Comparison of ENCODE assay signal across 11 cellular contexts in the genomic region with DNA sequence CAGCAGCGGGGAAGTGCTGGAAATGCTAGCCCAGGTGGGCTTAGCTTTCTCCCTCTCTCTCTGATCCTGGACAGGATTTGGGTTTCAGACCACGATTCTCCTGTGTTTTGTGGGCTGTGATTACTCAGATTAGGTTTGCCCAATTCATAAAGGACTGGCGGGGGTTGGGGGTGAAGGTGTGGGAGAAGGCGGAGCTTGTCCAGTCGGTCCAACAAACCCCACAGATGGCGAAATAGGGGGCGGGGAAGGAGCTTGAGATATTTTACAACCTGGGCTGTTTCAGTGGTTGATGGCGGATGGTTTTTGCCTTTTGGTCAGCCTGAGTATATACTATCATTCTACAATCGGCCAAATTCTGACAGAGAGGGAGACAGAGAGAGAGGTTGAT. TPM values are rescaled to one million over a fixed set of nuclear protein-coding genes. Genes with fewer than 3 reads are reported as not detected.
DNase-seq lines count a peak whose midpoint lies in the region; ATAC-seq, FAIRE-seq and TF ChIP-seq lines count a peak whose summit lies in the region.
"Had no signal": no experiment of that assay in that cellular context is flagged by ENCODE, and none has a peak within 500 bp of the region (broad histone marks: within the 10 kb centered on the region; RNA-seq: fewer than 3 reads in every experiment).

No MANE protein-coding gene starts in this region.

- no peaks in the 10 kb centered on the region for H3K27me3 ChIP-seq in H7 (ENCODE audit: control insufficient read depth, insufficient read depth, low read length)
- no peaks in the 10 kb centered on the region for H3K27me3 ChIP-seq in NT2/D1 (ENCODE audit: insufficient read depth, insufficient read length)
- no peaks in the 10 kb centered on the region for H3K27me3 ChIP-seq in fibroblast of lung (ENCODE audit: control insufficient read depth, insufficient read depth, low read length)

- no peak for FAIRE-seq in GM12892 (lab: Jason Lieb, UNC)

- no peaks in the 10 kb centered on the region for H4K20me1 ChIP-seq in fibroblast of lung (ENCODE audit: control insufficient read depth, extremely low read depth, insufficient read depth, low read length)

- H3K4me3 ChIP-seq in H7 (ENCODE audit: insufficient read depth, low read depth, low read length) = peak overlapping the region; percentile 41
- peak overlapping the region; percentile 32 for H3K4me3 ChIP-seq in NT2/D1 (ENCODE audit: insufficient read length, low read depth)
- H3K4me3 ChIP-seq in fibroblast of lung (replicated peaks in 1 of 4; ENCODE audit: control extremely low read depth in 1 of 4, insufficient read depth in 1 of 4, low read depth in 3 of 4, low read length in 4 of 4) = peak overlapping the region in 1 of 4 experiments; percentile 10
- peak overlapping the region; percentile 51 for H3K4me3 ChIP-seq in retinal pigment epithelial cell (ENCODE audit: low read length)

- TF ChIP-seq POLR2A in GM12892 (IDR thresholded peaks at IDR 0.05; ENCODE audit: low read depth, low read length) = no peak

- peak overlapping the region; percentile 20 for H2AFZ ChIP-seq in fibroblast of lung (ENCODE audit: low read length)

- TF ChIP-seq CTCF in fibroblast of lung (conservative IDR thresholded peaks at IDR 0.05 in 1 of 2, IDR thresholded peaks at IDR 0.05 in 1 of 2; ENCODE audit: low read depth in 1 of 2, low read length in 2 of 2) = no peak
- TF ChIP-seq CTCF in retinal pigment epithelial cell (conservative IDR thresholded peaks at IDR 0.05; ENCODE audit: low read depth, low read length) = no peak

- H3K4me2 ChIP-seq in fibroblast of lung (ENCODE audit: extremely low read depth, insufficient read depth, low read length) = no peak overlapping the region

- H3K27ac ChIP-seq in fibroblast of lung (ENCODE audit: insufficient read depth, low read length) = no peak overlapping the region

- no peaks in the 10 kb centered on the region for H3K9me3 ChIP-seq in NT2/D1 (ENCODE audit: insufficient read depth, low read length)
- no peaks in the 10 kb centered on the region for H3K9me3 ChIP-seq in fibroblast of lung (ENCODE audit: control insufficient read depth, insufficient read depth, low read depth, low read length)

- H3K4me1 ChIP-seq in NT2/D1 (ENCODE audit: insufficient read depth, insufficient read length) (no peaks in the 10 kb centered on the region), fibroblast of lung (ENCODE audit: control insufficient read depth, extremely low read depth, insufficient read depth, low read length) (peaks cover 2% of the 10 kb centered on the region)

- ATAC-seq in HG03565 (IDR thresholded peaks at IDR 0.05; ENCODE audit: unreplicated experiment) = no peak

- DNase-seq in H7 (peak; percentile 49), NT2/D1 (ENCODE audit: low read depth, low spot score) (no peak), fibroblast of lung (ENCODE audit: low read depth in 2 of 2) (no peak), retinal pigment epithelial cell (ENCODE audit: low read depth) (no peak), NCI-H2171 (lab: John Stamatoyannopoulos, UW) (no peak), GM12892 (ENCODE audit: insufficient read length) (no peak)
- DNase-seq in activated CD4-positive, alpha-beta T cell treated with anti-CD3 and anti-CD28 coated beads, Interleukin-2, amount 50 U/mL, for 1 hour = no peak
- DNase-seq: dermis blood vessel endothelial cell, IMR-90, T-helper 9 cell had no signal

- no peaks in the 10 kb centered on the region for H3K36me3 ChIP-seq in H7 (replicated peaks; ENCODE audit: control insufficient read depth, insufficient read depth, low read length)
- H3K36me3 ChIP-seq in NT2/D1 (ENCODE audit: insufficient read depth, insufficient read length, low read length) = no peaks in the 10 kb centered on the region
- H3K36me3 ChIP-seq in fibroblast of lung (ENCODE audit: control insufficient read depth, insufficient read depth, low read length) = no peaks in the 10 kb centered on the region

- H3K79me2 ChIP-seq in fibroblast of lung (ENCODE audit: control insufficient read depth, insufficient read depth, low read length) = no peaks in the 10 kb centered on the region

- H3K9ac ChIP-seq in NT2/D1 (ENCODE audit: insufficient read length, low read depth) = peak overlapping the region; percentile 70
- no peak overlapping the region for H3K9ac ChIP-seq in fibroblast of lung (ENCODE audit: insufficient read depth, low read length)

RNA-seq across cellular contexts. Expression of a gene that starts 35.2 kb away (rescaled TPM):
- total RNA-seq in H7 (2014; rRNA removed; shearing (Covaris generic)) = 21.2 and 24.2 TPM in 2 replicates
- 1.7 and 2.6 TPM in 2 replicates for total RNA-seq in fibroblast of lung
- 0.03 and 0.48 TPM in 2 replicates for polyA plus RNA-seq in fibroblast of lung
- polyA plus RNA-seq in fibroblast of lung (2012) = 0.23 TPM in 1 of 2 replicates, not detected in the other
- polyA minus RNA-seq in fibroblast of lung (ENCODE audit: low replicate concordance) = 0.79 TPM in 1 of 2 replicates, not detected in the other
- polyA plus RNA-seq in GM12892 (2012; ENCODE audit: missing spikeins) = not detected
- total RNA-seq: IMR-90 had no signal
- polyA plus RNA-seq: IMR-90 had no signal

RNA-seq across cellular contexts. Expression of a gene that starts 49.7 kb away (rescaled TPM):
- total RNA-seq in H7 (2014; rRNA removed; shearing (Covaris generic)) = 0.10 and 0.30 TPM in 2 replicates
- total RNA-seq in fibroblast of lung = not detected in 2 replicates
- not detected in 2 replicates for polyA plus RNA-seq in fibroblast of lung
- not detected in 2 replicates for polyA plus RNA-seq in fibroblast of lung (2012)
- polyA minus RNA-seq in fibroblast of lung (ENCODE audit: low replicate concordance) = not detected in 2 replicates
- polyA plus RNA-seq in GM12892 (2012; ENCODE audit: missing spikeins) = not detected
- total RNA-seq: dermis blood vessel endothelial cell, IMR-90 had no signal
- polyA plus RNA-seq: IMR-90 had no signal
